Comparison of ENCODE assay signal across 35 cellular contexts in genomic region chr16:66311306-66311705, GRCh38. TPM values are rescaled to one million over a fixed set of nuclear protein-coding genes. Genes with fewer than 3 reads are reported as not detected.
"Had no signal": no experiment of that assay in that cellular context is flagged by ENCODE, and none has a peak within 500 bp of the region (broad histone marks: within the 10 kb centered on the region; RNA-seq: fewer than 3 reads in every experiment).

No MANE protein-coding gene starts in this region.

- H3K27ac ChIP-seq: adrenal gland, ascending aorta, body of pancreas, brain microvascular endothelial cell, breast epithelium, cardiac muscle cell had no signal

- ATAC-seq: activated naive CD4-positive, alpha-beta T cell treated with anti-CD3 and anti-CD28 coated beads, Interleukin-2, amount 50 U/mL, for 72 hours; activated naive CD8-positive, alpha-beta T cell treated with anti-CD3 and anti-CD28 coated beads, Interleukin-2, amount 50 U/mL, for 24 hours; activated T-cell treated with anti-CD3 and anti-CD28 coated beads, Interleukin-2, amount 50 U/mL, for 4 hours; activated T-cell treated with anti-CD3 and anti-CD28 coated beads, Interleukin-2, amount 50 U/mL, for 72 hours; activated T-helper 17 cell treated with anti-CD3 and anti-CD28 coated beads, Interleukin-2, amount 50 U/mL, for 72 hours; body of pancreas had no signal

- H3K4me3 ChIP-seq: adrenal gland, ascending aorta, body of pancreas, breast epithelium, cardiac muscle cell had no signal

- H3K36me3 ChIP-seq: adrenal gland, ascending aorta, brain microvascular endothelial cell, breast epithelium, cardiac muscle cell had no signal

- H3K9me3 ChIP-seq: adrenal gland, ascending aorta, body of pancreas, breast epithelium had no signal

- H3K27me3 ChIP-seq: adrenal gland, ascending aorta, body of pancreas, brain microvascular endothelial cell, breast epithelium, cardiac muscle cell had no signal

- H3K4me1 ChIP-seq: adrenal gland, ascending aorta, body of pancreas, breast epithelium had no signal

- DNase-seq: activated effector memory CD4-positive, alpha-beta T cell treated with Interleukin-2 at 50 U/mL for 16 hours; activated gamma-delta T cell; activated gamma-delta T cell treated with Interleukin-2 at 50 U/mL for 16 hours; activated naive CD4-positive, alpha-beta T cell; activated naive CD4-positive, alpha-beta T cell treated with anti-CD3 and anti-CD28 coated beads for 36 hours; activated naive CD4-positive, alpha-beta T cell treated with anti-CD3 and anti-CD28 coated beads, Interleukin-2, amount 10 ng/mL, durations not matched to agents 7 days and 5 days; activated naive CD4-positive, alpha-beta T cell treated with anti-CD3 and anti-CD28 coated beads, Interleukin-2, amount 50 U/mL, for 16 hours; activated naive CD4-positive, alpha-beta T cell treated with Interleukin-2 at 50 U/mL for 16 hours; activated naive CD8-positive, alpha-beta T cell treated with anti-CD3 and anti-CD28 coated beads for 36 hours; activated naive CD8-positive, alpha-beta T cell treated with anti-CD3 and anti-CD28 coated beads, Interleukin-2, amount 10 ng/mL, durations not matched to agents 7 days and 5 days; activated naive CD8-positive, alpha-beta T cell treated with anti-CD3 and anti-CD28 coated beads, Interleukin-2, amount 50 U/mL, for 24 hours; activated T-cell treated with anti-CD3 and anti-CD28 coated beads, Interleukin-2, amount 50 U/mL, for 24 hours; activated T-cell treated with anti-CD3 and anti-CD28 coated beads, Interleukin-2, amount 50 U/mL, for 4 hours; activated T-cell treated with anti-CD3 and anti-CD28 coated beads, Interleukin-2, amount 50 U/mL, for 48 hours; activated T-cell treated with anti-CD3 and anti-CD28 coated beads, Interleukin-2, amount 50 U/mL, for 72 hours; adrenal gland; amniotic stem cell; amygdala; anterior cingulate cortex; aorta; body of pancreas; brain microvascular endothelial cell; caudate nucleus; central memory CD4-positive, alpha-beta T cell; cerebellar nuclear complex had no signal

- FAIRE-seq: astrocyte, bronchial epithelial cell had no signal

RNA-seq across cellular contexts. Expression of gene CDH5, which starts 55.2 kb away (rescaled TPM):
- total RNA-seq: activated naive CD4-positive, alpha-beta T cell treated with anti-CD3 and anti-CD28 coated beads for 36 hours; activated naive CD4-positive, alpha-beta T cell treated with anti-CD3 and anti-CD28 coated beads, Interleukin-2, amount 50 U/mL, for 72 hours; activated naive CD8-positive, alpha-beta T cell treated with anti-CD3 and anti-CD28 coated beads for 36 hours; activated naive CD8-positive, alpha-beta T cell treated with anti-CD3 and anti-CD28 coated beads, Interleukin-2, amount 10 ng/mL, durations not matched to agents 7 days and 5 days; activated T-cell treated with anti-CD3 and anti-CD28 coated beads, Interleukin-2, amount 50 U/mL, for 72 hours; activated T-helper 1 cell treated with anti-CD3 and anti-CD28 coated beads, Interleukin-12 subunit alpha, Interleukin-12 subunit beta, Interleukin-2, Interleukin-4 antibody, amounts not matched to agents 30 ng/mL and 10 ng/mL and 1 ng/mL, durations not matched to agents 14 hours and 24 hours and 36 hours; activated T-helper 17 cell treated with anti-CD3 and anti-CD28 coated beads, Interleukin-2, amount 50 U/mL, for 72 hours; activated T-helper 2 cell treated with anti-CD3 and anti-CD28 coated beads, Interferon-gamma antibody, Interleukin-2, Interleukin-4, amounts not matched to agents 10 μg/mL and 5 μg/mL and 100 μg/mL, durations not matched to agents 14 hours and 24 hours and 36 hours; bronchial epithelial cell; chondrocyte had no signal
